In genomic region chr17:4709794-4710692, GRCh38 we compare ENCODE assay signal across 8 cellular contexts. TPM values are rescaled to one million over a fixed set of nuclear protein-coding genes. Genes with fewer than 3 reads are reported as not detected.
DNase-seq lines count a peak whose midpoint lies in the region; ATAC-seq, FAIRE-seq and TF ChIP-seq lines count a peak whose summit lies in the region.

Gene ARRB2 (plus strand): TSS chr17:4710632. CDS start chr17:4710722, 90 bp downstream.

- peaks cover 42% of the 10 kb centered on the region for H3K79me2 ChIP-seq in Loucy (ENCODE audit: insufficient read depth, low read length)

- H3K27me3 ChIP-seq in Loucy (ENCODE audit: insufficient read depth, low read length, poor library complexity, severe bottlenecking), result no peaks in the 10 kb centered on the region

- peaks cover 7% of the 10 kb centered on the region for H3K36me3 Mint-ChIP-seq in nephron progenitor cell (ENCODE audit: low read depth)

- peak; percentile 84 for ATAC-seq in stimulated activated naive CD8-positive, alpha-beta T cell treated with anti-CD3 and anti-CD28 coated beads, Interleukin-15, amount 100 ng/mL, for 72 hours

- peak within 1 kb of the TSS; percentile 57 for H3K27ac Mint-ChIP-seq in nephron progenitor cell
- H3K27ac Mint-ChIP-seq in stimulated activated naive CD8-positive, alpha-beta T cell treated with anti-CD3 and anti-CD28 coated beads, Interleukin-15, amount 100 ng/mL, for 72 hours, result peak within 1 kb of the TSS; percentile 96

- peak; percentile 97 for DNase-seq in H54 (ENCODE audit: insufficient read length, low spot score)
- DNase-seq in activated effector memory CD4-positive, alpha-beta T cell treated with Interleukin-2 at 50 U/mL for 16 hours, result peak; percentile 99
- DNase-seq in fibroblast of the aortic adventitia (ENCODE audit: low read depth), result peak; percentile 98
- DNase-seq in nephron progenitor cell, result peak; percentile 98
- peak; percentile 99 for DNase-seq in stimulated activated naive CD8-positive, alpha-beta T cell treated with anti-CD3 and anti-CD28 coated beads, Interleukin-15, amount 100 ng/mL, for 72 hours

- H3K9ac ChIP-seq in ES-I3 (ENCODE audit: low read depth, low read length) (peak within 1 kb of the TSS; percentile 59), Loucy (ENCODE audit: low read depth, low read length, poor library complexity, severe bottlenecking) (peak within 1 kb of the TSS; percentile 93)

- H4K20me1 ChIP-seq in Loucy (ENCODE audit: insufficient read depth, low read length, poor library complexity, severe bottlenecking), result no peaks in the 10 kb centered on the region

- H3K4me3 ChIP-seq in Loucy (ENCODE audit: low read length, poor library complexity, severe bottlenecking) (peak within 1 kb of the TSS; percentile 80), fibroblast of the aortic adventitia (ENCODE audit: low read depth, low read length) (peak within 1 kb of the TSS; percentile 70)

- peaks cover 7% of the 10 kb centered on the region for H3K27me3 Mint-ChIP-seq in nephron progenitor cell (ENCODE audit: low read depth, poor library complexity)
- H3K27me3 Mint-ChIP-seq in stimulated activated naive CD8-positive, alpha-beta T cell treated with anti-CD3 and anti-CD28 coated beads, Interleukin-15, amount 100 ng/mL, for 72 hours, result no peaks in the 10 kb centered on the region

- peak within 1 kb of the TSS; percentile 81 for H3K4me3 Mint-ChIP-seq in nephron progenitor cell
- peak within 1 kb of the TSS; percentile 77 to 95 for H3K4me3 Mint-ChIP-seq in stimulated activated naive CD8-positive, alpha-beta T cell treated with anti-CD3 and anti-CD28 coated beads, Interleukin-15, amount 100 ng/mL, for 72 hours

- H3K9me3 ChIP-seq in ES-I3 (ENCODE audit: control insufficient read depth, insufficient read depth, low read length) (no peaks in the 10 kb centered on the region), Loucy (ENCODE audit: insufficient read depth, low read depth, low read length) (no peaks in the 10 kb centered on the region)

- peaks cover 9% of the 10 kb centered on the region for H3K4me1 ChIP-seq in ES-I3 (ENCODE audit: insufficient read depth, low read length)
- H3K4me1 ChIP-seq in Loucy (ENCODE audit: insufficient read depth, low read length, poor library complexity, severe bottlenecking), result peaks cover 39% of the 10 kb centered on the region

- peak within 1 kb of the TSS; percentile 86 for H2AFZ ChIP-seq in Loucy (ENCODE audit: low read length)

- peaks cover 3% of the 10 kb centered on the region; the same call in 1 of the 2 replicates for H3F3A ChIP-seq in Loucy (ENCODE audit: low read depth)

- H3K9me2 ChIP-seq in Loucy (replicated peaks; ENCODE audit: low read depth, low read length), result no peaks in the 10 kb centered on the region

- FAIRE-seq in H54 (lab: Jason Lieb, UNC), result no peak

- H3K36me3 ChIP-seq in ES-I3 (ENCODE audit: insufficient read depth, low read length), result no peaks in the 10 kb centered on the region
- H3K36me3 ChIP-seq in Loucy (ENCODE audit: insufficient read depth, low read length), result no peaks in the 10 kb centered on the region

- H3K9me3 Mint-ChIP-seq in nephron progenitor cell, result no peaks in the 10 kb centered on the region
- H3K9me3 Mint-ChIP-seq in stimulated activated naive CD8-positive, alpha-beta T cell treated with anti-CD3 and anti-CD28 coated beads, Interleukin-15, amount 100 ng/mL, for 72 hours, result peaks cover 0 to 4% of the 10 kb centered on the region in 2 donors

- TF ChIP-seq POLR2A in H54 (IDR thresholded peaks at IDR 0.05; ENCODE audit: low read depth, low read length) (peak; percentile 58), Raji (IDR thresholded peaks at IDR 0.05; ENCODE audit: insufficient read depth, low read depth, low read length) (peak; percentile 46)

- H3K4me1 Mint-ChIP-seq in nephron progenitor cell, result peaks cover 30% of the 10 kb centered on the region
- H3K4me1 Mint-ChIP-seq in stimulated activated naive CD8-positive, alpha-beta T cell treated with anti-CD3 and anti-CD28 coated beads, Interleukin-15, amount 100 ng/mL, for 72 hours, result peaks cover 72% of the 10 kb centered on the region

- TF ChIP-seq CTCF in Loucy (conservative IDR thresholded peaks at IDR 0.05; ENCODE audit: low read length) (peak; percentile 64), fibroblast of the aortic adventitia (IDR thresholded peaks at IDR 0.05; ENCODE audit: insufficient read depth, low read length) (peak; percentile 79), nephron progenitor cell (IDR thresholded peaks at IDR 0.05) (peak; percentile 38)

- peak within 1 kb of the TSS; percentile 97 for H3K4me2 ChIP-seq in Loucy (ENCODE audit: low read depth, low read length, poor library complexity, severe bottlenecking)

RNA-seq across cellular contexts. Expression of gene ARRB2, which starts in this region (rescaled TPM):
- total RNA-seq in fibroblast of the aortic adventitia (ENCODE audit: low replicate concordance), result 8.9 and 13.3 TPM in 2 replicates

Comparison
In these comparisons a context has a peak if more than half of its experiments do, and no peak if none do; other contexts are left out.
1. Peak in every context shown above with its lines: DNase-seq, ATAC-seq and H3K4me3 ChIP-seq.